ENCODE assay signal across 7 cellular contexts in the genomic region with DNA sequence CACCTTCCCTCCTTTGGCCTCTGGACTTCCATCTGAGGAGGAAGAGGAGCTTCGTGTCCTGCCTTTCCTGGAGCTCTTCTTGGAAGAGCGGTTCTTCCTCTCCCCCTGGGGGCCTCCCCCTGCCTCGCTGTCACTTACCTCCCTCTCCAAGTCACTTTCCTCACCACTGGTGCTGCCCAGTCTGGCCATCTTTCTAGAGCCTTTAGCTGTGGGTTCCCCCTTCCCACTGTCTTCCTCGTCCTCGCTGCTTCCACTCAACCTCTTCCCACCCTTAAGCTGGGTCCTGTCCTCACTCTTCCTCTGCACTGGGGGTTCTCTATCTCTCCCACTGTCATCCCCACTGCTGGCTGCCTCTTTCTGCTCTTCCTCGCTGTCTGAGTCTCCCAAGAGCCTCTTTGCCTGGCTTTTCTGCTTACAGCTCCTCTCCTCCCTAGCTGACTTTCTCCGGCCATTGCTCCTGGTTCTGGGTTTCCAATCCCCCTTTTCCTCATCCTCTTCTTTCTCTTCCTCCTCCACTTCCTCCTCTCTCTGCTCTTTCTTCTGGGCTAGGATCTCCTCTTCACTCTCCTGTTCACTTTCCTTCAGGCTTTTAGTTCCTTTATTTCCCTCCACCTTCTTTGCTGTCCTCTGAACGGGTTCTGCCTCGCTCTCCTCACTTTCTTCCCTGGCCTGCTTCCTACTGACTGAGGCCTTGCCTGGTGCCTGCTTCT. TPM values are rescaled to one million over a fixed set of nuclear protein-coding genes. Genes with fewer than 3 reads are reported as not detected.
A peak's percentile ranks its signal among the peaks of the same experiment; 100 is the strongest.
DNase-seq lines count a peak whose midpoint lies in the region; ATAC-seq and TF ChIP-seq lines count a peak whose summit lies in the region.

No MANE protein-coding gene starts in this region.

- no peaks in the 10 kb centered on the region; the same call in 1 of the 2 replicates for H3K4me1 ChIP-seq in HEK293 (ENCODE audit: control insufficient read depth, insufficient read depth, low read length)
- H3K4me1 ChIP-seq in Peyer's patch: peaks cover 0 to 23% (median 2%) of the 10 kb centered on the region in 4 donors
- peaks cover 8% of the 10 kb centered on the region in 2 donors for H3K4me1 ChIP-seq in esophagus (ENCODE audit: control insufficient read depth in 2 of 2, insufficient read depth in 2 of 2, low read length in 1 of 2)

- peaks cover 16 to 78% of the 10 kb centered on the region in 2 experiments for H3K36me3 ChIP-seq in HEK293 (ENCODE audit: control insufficient read depth in 2 of 2, insufficient read depth in 1 of 2, low read length in 2 of 2)
- H3K36me3 ChIP-seq in Peyer's patch: peaks cover 0 to 59% (median 3%) of the 10 kb centered on the region in 3 donors
- H3K36me3 ChIP-seq in esophagus (ENCODE audit: control insufficient read depth in 2 of 2, insufficient read depth in 2 of 2, low read length in 1 of 2): peaks cover 12 to 27% of the 10 kb centered on the region in 2 donors

- DNase-seq in Peyer's patch: no peak
- DNase-seq in amygdala (lab: John Stamatoyannopoulos, UW): no peak
- no peak for DNase-seq in SIG-M5 (lab: John Stamatoyannopoulos, UW)

- POLR2A ChIA-PET in HEK293 (lab: Yijun Ruan, JAX): interaction anchor here (0.6 to 4.0 kb wide), 12 partner anchors 8 to 186 kb away, joined by 3 to 42 read pairs (median 3); a partner anchor contains a TSS

- H3K27me3 ChIP-seq in Peyer's patch (no peaks in the 10 kb centered on the region), esophagus (ENCODE audit: control insufficient read depth in 1 of 2, insufficient read depth in 2 of 2, low read length in 2 of 2) (no peaks in the 10 kb centered on the region)

- TF ChIP-seq POLR2A in Peyer's patch (IDR thresholded peaks at IDR 0.05): no peak

- H3K9me3 ChIP-seq in HEK293 (ENCODE audit: control insufficient read depth, insufficient read depth, low read depth, low read length) (no peaks in the 10 kb centered on the region), Peyer's patch (no peaks in the 10 kb centered on the region), esophagus (ENCODE audit: control insufficient read depth in 2 of 2, insufficient read depth in 1 of 2, low read depth in 1 of 2, low read length in 1 of 2) (no peaks in the 10 kb centered on the region)

- 82 to 92% methylated on average over 9 of the region's 9 CpGs for WGBS in esophagus, 2 donors

- no peak overlapping the region for H3K4me3 ChIP-seq in HEK293 (ENCODE audit: low read depth, low read length)
- H3K4me3 ChIP-seq in Peyer's patch: peak overlapping the region in 1 of 4 donors; percentile 82
- H3K4me3 ChIP-seq in esophagus (ENCODE audit: low read depth in 1 of 2, low read length in 2 of 2): no peak overlapping the region
- H3K4me3 ChIP-seq in skin epidermis: peak overlapping the region in 2 of 7 experiments; percentile 70 to 88

- TF ChIP-seq CTCF in HEK293 (tag by site-specific recombination; IDR thresholded peaks at IDR 0.05) (no peak), Peyer's patch (IDR thresholded peaks at IDR 0.05) (no peak)

- CTCF ChIA-PET in HEK293 (lab: Yijun Ruan, JAX): interaction anchor here (0.5 to 1.6 kb wide), 5 partner anchors 25 to 178 kb away, joined by 3 to 4 read pairs (median 3); a partner anchor contains a TSS

- H3K27ac ChIP-seq in HEK293 (ENCODE audit: extremely low read depth, low read depth, low read length) (peak overlapping the region; percentile 34), Peyer's patch (peak overlapping the region in 3 of 4 donors; percentile 93 to 98 (median 97)), esophagus (ENCODE audit: low read depth in 2 of 2, low read length in 1 of 2) (peak overlapping the region; percentile 93 to 98), skin epidermis (peak overlapping the region in 14 of 21 experiments; percentile 85 to 98 (median 94))

- ATAC-seq in GM21529 (IDR thresholded peaks at IDR 0.05; ENCODE audit: unreplicated experiment): no peak

TF ChIP-seq in HEK293, 187 proteins besides CTCF, POLR2A, EP300 and RAD21 (continues in another document):
- TF ChIP-seq, protein P1, sequence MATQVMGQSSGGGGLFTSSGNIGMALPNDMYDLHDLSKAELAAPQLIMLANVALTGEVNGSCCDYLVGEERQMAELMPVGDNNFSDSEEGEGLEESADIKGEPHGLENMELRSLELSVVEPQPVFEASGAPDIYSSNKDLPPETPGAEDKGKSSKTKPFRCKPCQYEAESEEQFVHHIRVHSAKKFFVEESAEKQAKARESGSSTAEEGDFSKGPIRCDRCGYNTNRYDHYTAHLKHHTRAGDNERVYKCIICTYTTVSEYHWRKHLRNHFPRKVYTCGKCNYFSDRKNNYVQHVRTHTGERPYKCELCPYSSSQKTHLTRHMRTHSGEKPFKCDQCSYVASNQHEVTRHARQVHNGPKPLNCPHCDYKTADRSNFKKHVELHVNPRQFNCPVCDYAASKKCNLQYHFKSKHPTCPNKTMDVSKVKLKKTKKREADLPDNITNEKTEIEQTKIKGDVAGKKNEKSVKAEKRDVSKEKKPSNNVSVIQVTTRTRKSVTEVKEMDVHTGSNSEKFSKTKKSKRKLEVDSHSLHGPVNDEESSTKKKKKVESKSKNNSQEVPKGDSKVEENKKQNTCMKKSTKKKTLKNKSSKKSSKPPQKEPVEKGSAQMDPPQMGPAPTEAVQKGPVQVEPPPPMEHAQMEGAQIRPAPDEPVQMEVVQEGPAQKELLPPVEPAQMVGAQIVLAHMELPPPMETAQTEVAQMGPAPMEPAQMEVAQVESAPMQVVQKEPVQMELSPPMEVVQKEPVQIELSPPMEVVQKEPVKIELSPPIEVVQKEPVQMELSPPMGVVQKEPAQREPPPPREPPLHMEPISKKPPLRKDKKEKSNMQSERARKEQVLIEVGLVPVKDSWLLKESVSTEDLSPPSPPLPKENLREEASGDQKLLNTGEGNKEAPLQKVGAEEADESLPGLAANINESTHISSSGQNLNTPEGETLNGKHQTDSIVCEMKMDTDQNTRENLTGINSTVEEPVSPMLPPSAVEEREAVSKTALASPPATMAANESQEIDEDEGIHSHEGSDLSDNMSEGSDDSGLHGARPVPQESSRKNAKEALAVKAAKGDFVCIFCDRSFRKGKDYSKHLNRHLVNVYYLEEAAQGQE (tag by site-specific recombination; IDR thresholded peaks at IDR 0.05): peak; percentile 41; the same call in 1 of the 2 replicates
- TF ChIP-seq, protein P2, sequence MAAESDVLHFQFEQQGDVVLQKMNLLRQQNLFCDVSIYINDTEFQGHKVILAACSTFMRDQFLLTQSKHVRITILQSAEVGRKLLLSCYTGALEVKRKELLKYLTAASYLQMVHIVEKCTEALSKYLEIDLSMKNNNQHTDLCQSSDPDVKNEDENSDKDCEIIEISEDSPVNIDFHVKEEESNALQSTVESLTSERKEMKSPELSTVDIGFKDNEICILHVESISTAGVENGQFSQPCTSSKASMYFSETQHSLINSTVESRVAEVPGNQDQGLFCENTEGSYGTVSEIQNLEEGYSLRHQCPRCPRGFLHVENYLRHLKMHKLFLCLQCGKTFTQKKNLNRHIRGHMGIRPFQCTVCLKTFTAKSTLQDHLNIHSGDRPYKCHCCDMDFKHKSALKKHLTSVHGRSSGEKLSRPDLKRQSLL (tag by site-specific recombination; IDR thresholded peaks at IDR 0.05): no peak
- no peak for TF ChIP-seq ZNF324 (tag by site-specific recombination; IDR thresholded peaks at IDR 0.05)
- TF ChIP-seq, protein P3, sequence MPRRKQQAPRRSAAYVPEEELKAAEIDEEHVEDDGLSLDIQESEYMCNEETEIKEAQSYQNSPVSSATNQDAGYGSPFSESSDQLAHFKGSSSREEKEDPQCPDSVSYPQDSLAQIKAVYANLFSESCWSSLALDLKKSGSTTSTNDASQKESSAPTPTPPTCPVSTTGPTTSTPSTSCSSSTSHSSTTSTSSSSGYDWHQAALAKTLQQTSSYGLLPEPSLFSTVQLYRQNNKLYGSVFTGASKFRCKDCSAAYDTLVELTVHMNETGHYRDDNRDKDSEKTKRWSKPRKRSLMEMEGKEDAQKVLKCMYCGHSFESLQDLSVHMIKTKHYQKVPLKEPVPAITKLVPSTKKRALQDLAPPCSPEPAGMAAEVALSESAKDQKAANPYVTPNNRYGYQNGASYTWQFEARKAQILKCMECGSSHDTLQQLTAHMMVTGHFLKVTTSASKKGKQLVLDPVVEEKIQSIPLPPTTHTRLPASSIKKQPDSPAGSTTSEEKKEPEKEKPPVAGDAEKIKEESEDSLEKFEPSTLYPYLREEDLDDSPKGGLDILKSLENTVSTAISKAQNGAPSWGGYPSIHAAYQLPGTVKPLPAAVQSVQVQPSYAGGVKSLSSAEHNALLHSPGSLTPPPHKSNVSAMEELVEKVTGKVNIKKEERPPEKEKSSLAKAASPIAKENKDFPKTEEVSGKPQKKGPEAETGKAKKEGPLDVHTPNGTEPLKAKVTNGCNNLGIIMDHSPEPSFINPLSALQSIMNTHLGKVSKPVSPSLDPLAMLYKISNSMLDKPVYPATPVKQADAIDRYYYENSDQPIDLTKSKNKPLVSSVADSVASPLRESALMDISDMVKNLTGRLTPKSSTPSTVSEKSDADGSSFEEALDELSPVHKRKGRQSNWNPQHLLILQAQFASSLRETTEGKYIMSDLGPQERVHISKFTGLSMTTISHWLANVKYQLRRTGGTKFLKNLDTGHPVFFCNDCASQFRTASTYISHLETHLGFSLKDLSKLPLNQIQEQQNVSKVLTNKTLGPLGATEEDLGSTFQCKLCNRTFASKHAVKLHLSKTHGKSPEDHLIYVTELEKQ (tag by site-specific recombination; IDR thresholded peaks at IDR 0.05; ENCODE audit: borderline replicate concordance): no peak
- peak; percentile 83 for TF ChIP-seq ZNF366 (tag by site-specific recombination; conservative IDR thresholded peaks at IDR 0.05)
- no peak for TF ChIP-seq ZNF311 (tag by site-specific recombination; IDR thresholded peaks at IDR 0.05; ENCODE audit: borderline replicate concordance)
- TF ChIP-seq ZFP69B (tag by site-specific recombination; IDR thresholded peaks at IDR 0.05): no peak
- no peak for TF ChIP-seq KLF7 (tag by site-specific recombination; IDR thresholded peaks at IDR 0.05; ENCODE audit: borderline replicate concordance)

RNA-seq across cellular contexts. Expression of a gene that starts 1.4 kb away (rescaled TPM):
- 10 to 100 TPM in 3 of 4 donors, 1 to 10 TPM in 1; 5.8 to 15.1 (median 13.1) TPM for total RNA-seq in Peyer's patch
- polyA plus RNA-seq in esophagus: 1 to 10 TPM; 6.3 to 9.7 TPM

RNA-seq across cellular contexts. Expression of a gene that starts 2.0 kb away (rescaled TPM):
- 10 to 100 TPM; 46.6 to 85.8 (median 75.9) TPM for total RNA-seq in Peyer's patch
- polyA plus RNA-seq in esophagus: 10 to 100 TPM; 46.4 to 82.1 TPM

RNA-seq across cellular contexts. Expression of a gene that starts 16.8 kb away (rescaled TPM):
- total RNA-seq in Peyer's patch: 1 to 10 TPM in 3 of 4 donors, not detected in 1; 2.5 to 4.9 (median 2.9) TPM
- polyA plus RNA-seq in esophagus: 1 to 10 TPM in 1 of 2 donors, under 1 TPM in 1; 0.69 to 3.0 TPM

RNA-seq across cellular contexts. Expression of a gene that starts 20.4 kb away (rescaled TPM):
- 100 to 1,000 TPM in 1 of 4 donors, 10 to 100 TPM in 3; 78.1 to 123 (median 90.9) TPM for total RNA-seq in Peyer's patch
- 10 to 100 TPM; 15.6 to 30.2 TPM for polyA plus RNA-seq in esophagus

RNA-seq across cellular contexts. Expression of a gene that starts 28.9 kb away (rescaled TPM):
- not detected for total RNA-seq in Peyer's patch
- not detected for polyA plus RNA-seq in esophagus

Comparison
In these comparisons a context has a peak if more than half of its experiments do, and no peak if none do; other contexts are left out.
1. H3K27ac ChIP-seq: peak in every context shown above with its lines; median percentile 97 in Peyer's patch; 96 in esophagus; 94 in skin epidermis; 34 in HEK293.